Comparison of ENCODE assay signal across 27 cellular contexts in genomic region chr11:15864021-15864805, GRCh38.
"Had no signal": no experiment of that assay in that cellular context is flagged by ENCODE, and none has a peak within 500 bp of the region (broad histone marks: within the 10 kb centered on the region; RNA-seq: fewer than 3 reads in every experiment).

No MANE protein-coding gene starts in this region.

- ATAC-seq: activated CD4-positive, CD25-positive, alpha-beta regulatory T cell treated with anti-CD3 and anti-CD28 coated beads, Interleukin-2, amount 50 U/mL, for 24 hours; gastroesophageal sphincter; left colon; naive thymus-derived CD8-positive, alpha-beta T cell; upper lobe of right lung had no signal

- H3K79me2 ChIP-seq: hepatocyte, parathyroid adenoma had no signal

- H3K27ac ChIP-seq: brain microvascular endothelial cell, gastroesophageal sphincter, hepatocyte, parathyroid adenoma, right atrium auricular region, suprapubic skin, tibial artery, upper lobe of right lung had no signal

- H3K4me2 ChIP-seq: hepatocyte had no signal

- H3K27me3 ChIP-seq: brain microvascular endothelial cell, gastroesophageal sphincter, hepatocyte, right atrium auricular region, tibial artery, upper lobe of right lung had no signal

- H3K4me3 ChIP-seq: gastroesophageal sphincter, hepatocyte, right atrium auricular region, suprapubic skin, tibial artery, upper lobe of right lung had no signal

- H3K4me1 ChIP-seq: gastroesophageal sphincter, parathyroid adenoma, right atrium auricular region, upper lobe of right lung had no signal

- H2AFZ ChIP-seq: hepatocyte, parathyroid adenoma had no signal

- H3K9me3 ChIP-seq: gastroesophageal sphincter, right atrium auricular region, suprapubic skin, tibial artery, upper lobe of right lung had no signal

- H3K9ac ChIP-seq: parathyroid adenoma had no signal

- DNase-seq: activated CD4-positive, alpha-beta memory T cell treated with anti-CD3 and anti-CD28 coated beads for 36 hours; activated CD4-positive, alpha-beta T cell treated with anti-CD3 and anti-CD28 coated beads, Interleukin-2, amount 10 ng/mL, durations not matched to agents 24 days and 14 days; activated CD8-positive, alpha-beta memory T cell treated with anti-CD3 and anti-CD28 coated beads, Interleukin-2, amount 50 U/mL, for 4 hours; activated gamma-delta T cell; activated naive CD4-positive, alpha-beta T cell treated with anti-CD3 and anti-CD28 coated beads, Interleukin-2, amount 10 ng/mL, durations not matched to agents 7 days and 5 days; activated naive CD8-positive, alpha-beta T cell treated with anti-CD3 and anti-CD28 coated beads, Interleukin-2, amount 10 ng/mL, durations not matched to agents 7 days and 5 days; activated T-cell treated with anti-CD3 and anti-CD28 coated beads, Interleukin-2, amount 50 U/mL, for 1 hour; amniotic stem cell; brain microvascular endothelial cell; dermis blood vessel endothelial cell; effector CD4-positive, alpha-beta T cell; kidney; left colon; naive thymus-derived CD8-positive, alpha-beta T cell; occipital lobe; stimulated activated CD4-positive, alpha-beta T cell treated with anti-CD3 and anti-CD28 coated beads, Interleukin-15, amount 100 ng/mL, for 24 hours; stimulated activated CD4-positive, alpha-beta T cell treated with anti-CD3 and anti-CD28 coated beads, Interleukin-2, amount 100 ng/mL, for 24 hours; stimulated activated naive CD4-positive, alpha-beta T cell; T-helper 1 cell; tibial artery; upper lobe of right lung had no signal

- H3K36me3 ChIP-seq: brain microvascular endothelial cell, gastroesophageal sphincter, right atrium auricular region, suprapubic skin, tibial artery, upper lobe of right lung had no signal
